ENCODE assay signal across 8 cellular contexts in the genomic region with DNA sequence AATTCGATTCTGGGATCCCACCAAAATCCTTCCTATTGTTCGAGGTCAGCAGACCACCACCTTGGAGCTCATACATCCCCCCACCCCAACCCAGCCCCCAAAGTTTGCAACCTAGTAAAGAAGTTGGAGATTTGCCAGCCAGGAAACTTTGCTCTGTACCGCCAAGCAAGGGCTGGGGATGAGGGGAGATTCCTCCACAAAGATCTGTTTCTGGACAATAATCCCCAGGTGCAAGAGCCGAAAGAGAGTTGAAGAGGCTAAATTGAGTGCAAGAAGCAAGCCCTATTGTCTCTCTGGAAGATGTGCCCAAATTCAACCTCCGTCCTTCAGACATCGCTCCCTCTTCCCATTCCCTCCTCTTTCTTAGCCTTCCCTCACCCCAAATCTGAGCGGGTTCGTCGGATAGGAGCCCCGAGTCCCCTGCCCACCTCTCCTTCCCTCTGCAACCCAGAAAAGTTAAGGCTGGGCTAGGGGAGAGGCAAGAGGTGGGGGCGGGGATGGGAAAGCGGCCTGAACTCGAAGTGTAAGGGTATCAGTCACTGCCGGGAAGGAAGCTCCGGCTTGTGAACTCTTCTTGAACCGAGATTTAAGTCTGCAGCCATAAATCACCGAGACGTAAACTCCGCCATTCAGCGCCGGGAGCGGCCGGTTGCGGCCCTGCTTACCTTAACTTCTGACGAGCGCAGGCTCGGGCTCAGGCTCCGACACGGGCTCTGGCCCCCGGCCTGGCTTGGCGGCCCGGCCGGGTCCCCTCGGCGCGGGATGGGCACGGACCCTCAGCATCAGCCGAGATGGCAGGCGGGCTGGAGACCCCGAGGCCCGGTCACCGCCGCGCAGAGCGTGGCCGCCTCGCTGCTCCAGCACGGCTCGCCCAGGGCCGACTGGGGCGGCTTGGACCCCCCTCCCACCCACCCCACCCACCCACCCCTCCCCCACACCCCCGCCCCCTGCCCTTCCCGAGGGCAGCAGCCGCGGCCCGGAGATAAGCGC. TPM values are rescaled to one million over a fixed set of nuclear protein-coding genes. Genes with fewer than 3 reads are reported as not detected.
DNase-seq lines count a peak whose midpoint lies in the region; FAIRE-seq and TF ChIP-seq lines count a peak whose summit lies in the region.

No MANE protein-coding gene starts in this region.

- no peaks in the 10 kb centered on the region for H3K9me3 ChIP-seq in right atrium auricular region

- H3K36me3 ChIP-seq in right atrium auricular region, result no peaks in the 10 kb centered on the region

- H3K27me3 ChIP-seq in right atrium auricular region, result peaks cover 9 to 39% of the 10 kb centered on the region in 2 donors

- H3K4me3 ChIP-seq in right atrium auricular region, result peak overlapping the region; percentile 33 to 49

- DNase-seq in SK-MEL-5 (ENCODE audit: low read depth, low spot score), result peak; percentile 73
- DNase-seq in right atrium auricular region (ENCODE audit: low spot score), result no peak
- DNase-seq in pulmonary artery endothelial cell (ENCODE audit: low read depth, low spot score), result peak; percentile 83
- no peak for DNase-seq in stimulated activated CD4-positive, alpha-beta T cell treated with anti-CD3 and anti-CD28 coated beads, Interleukin-4, amount 100 ng/mL, for 24 hours
- DNase-seq in activated CD4-positive, alpha-beta T cell treated with anti-CD3 and anti-CD28 coated beads for 48 hours, result no peak
- no peak for DNase-seq in NCI-H2029 treated with DMSO at 0.1 percent for 48 hours (lab: John Stamatoyannopoulos, UW)
- no peak for DNase-seq in GOT3 (lab: John Stamatoyannopoulos, UW)

- H3K4me1 ChIP-seq in right atrium auricular region, result peaks cover 0 to 27% of the 10 kb centered on the region in 2 donors

- H3K27ac ChIP-seq in right atrium auricular region, result peak overlapping the region; percentile 71 to 73

- in situ Hi-C loops in SK-MEL-5 (cut with HindIII; ENCODE audit: low pct_unique_long_range_greater_than_20kb, low sequenced_read_pairs), result no loop called here

- no peak for TF ChIP-seq CTCF in right atrium auricular region (IDR thresholded peaks at IDR 0.05)

- FAIRE-seq in G401.6 (lab: Jason Lieb, UNC), result peak; percentile 70

RNA-seq across cellular contexts. Expression of a gene that starts 10.8 kb away (rescaled TPM):
- total RNA-seq in SK-MEL-5 (2014; rRNA removed; shearing (Covaris generic)), result 0.21 and 0.67 TPM in 2 replicates
- polyA plus RNA-seq in SK-MEL-5 (2015; cell fraction: cytosol; rRNA removed), result 0.24 and 0.45 TPM in 2 replicates
- polyA plus RNA-seq in SK-MEL-5 (2015; cell fraction: nucleus; rRNA removed), result 6.9 and 7.6 TPM in 2 replicates
- total RNA-seq in right atrium auricular region (under 1 TPM; 0.16 to 0.33 TPM), pulmonary artery endothelial cell (0.59 and 1.0 TPM in 2 replicates)

RNA-seq across cellular contexts. Expression of a gene that starts 17.3 kb away (rescaled TPM):
- total RNA-seq in SK-MEL-5 (2014; rRNA removed; shearing (Covaris generic)), result 0.50 and 0.83 TPM in 2 replicates
- 0.79 and 1.3 TPM in 2 replicates for polyA plus RNA-seq in SK-MEL-5 (2015; cell fraction: cytosol; rRNA removed)
- 1.0 and 1.2 TPM in 2 replicates for polyA plus RNA-seq in SK-MEL-5 (2015; cell fraction: nucleus; rRNA removed)
- total RNA-seq in right atrium auricular region (1 to 10 TPM in 1 of 2 donors, under 1 TPM in 1; 0.59 to 1.2 TPM), pulmonary artery endothelial cell (0.26 and 0.74 TPM in 2 replicates)

RNA-seq across cellular contexts. Expression of a gene that starts 17.5 kb away (rescaled TPM):
- 5.6 TPM in 2 replicates for total RNA-seq in SK-MEL-5 (2014; rRNA removed; shearing (Covaris generic))
- 8.0 and 9.2 TPM in 2 replicates for polyA plus RNA-seq in SK-MEL-5 (2015; cell fraction: cytosol; rRNA removed)
- polyA plus RNA-seq in SK-MEL-5 (2015; cell fraction: nucleus; rRNA removed), result 3.4 and 7.9 TPM in 2 replicates
- total RNA-seq in right atrium auricular region, result under 1 TPM in 1 of 2 donors, not detected in 1; 0.20 TPM
- total RNA-seq in pulmonary artery endothelial cell, result 0.33 and 1.0 TPM in 2 replicates

RNA-seq across cellular contexts. Expression of a gene that starts 30.2 kb away (rescaled TPM):
- total RNA-seq in SK-MEL-5 (2014; rRNA removed; shearing (Covaris generic)), result 6.5 and 10.3 TPM in 2 replicates
- 5.2 and 6.8 TPM in 2 replicates for polyA plus RNA-seq in SK-MEL-5 (2015; cell fraction: cytosol; rRNA removed)
- polyA plus RNA-seq in SK-MEL-5 (2015; cell fraction: nucleus; rRNA removed), result 4.6 and 25.4 TPM in 2 replicates
- total RNA-seq in right atrium auricular region (under 1 TPM; 0.24 to 0.96 TPM), pulmonary artery endothelial cell (5.9 and 13.1 TPM in 2 replicates)

RNA-seq across cellular contexts. Expression of a gene that starts 34.3 kb away (rescaled TPM):
- total RNA-seq in SK-MEL-5 (2014; rRNA removed; shearing (Covaris generic)), result 1.5 and 1.9 TPM in 2 replicates
- 1.2 and 1.6 TPM in 2 replicates for polyA plus RNA-seq in SK-MEL-5 (2015; cell fraction: cytosol; rRNA removed)
- polyA plus RNA-seq in SK-MEL-5 (2015; cell fraction: nucleus; rRNA removed), result 2.2 and 3.5 TPM in 2 replicates
- total RNA-seq in right atrium auricular region, result not detected
- total RNA-seq in pulmonary artery endothelial cell, result 0.07 and 0.42 TPM in 2 replicates

Comparison
In these comparisons a context has a peak if more than half of its experiments do, and no peak if none do; other contexts are left out.
1. DNase-seq: peak in SK-MEL-5 (single experiment) and pulmonary artery endothelial cell (single experiment); none in right atrium auricular region (single experiment), stimulated activated CD4-positive, alpha-beta T cell treated with anti-CD3 and anti-CD28 coated beads, Interleukin-4, amount 100 ng/mL, for 24 hours (single experiment), activated CD4-positive, alpha-beta T cell treated with anti-CD3 and anti-CD28 coated beads for 48 hours (single experiment), NCI-H2029 treated with DMSO at 0.1 percent for 48 hours (single experiment) and GOT3 (single experiment).